In the genomic region with DNA sequence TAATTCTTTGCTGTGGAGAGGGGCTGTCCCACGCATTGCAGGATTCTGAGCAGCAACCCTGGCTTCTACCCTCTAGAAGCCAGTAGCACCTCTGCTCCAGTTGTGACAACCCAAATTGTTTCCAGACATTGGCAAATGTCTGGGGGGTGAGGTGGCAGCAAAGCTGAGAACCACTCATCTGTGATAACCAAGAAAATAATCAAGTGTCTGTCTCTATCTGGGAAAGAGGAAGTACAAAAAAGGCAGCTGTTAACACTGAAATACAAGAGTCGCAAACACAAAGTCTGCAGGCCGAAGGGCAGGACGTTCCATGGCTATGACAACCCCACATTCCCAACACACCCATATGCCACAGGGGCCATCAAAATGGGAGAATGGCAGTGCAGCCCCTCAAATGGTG, we compare ENCODE assay signal across 12 cellular contexts. TPM values are rescaled to one million over a fixed set of nuclear protein-coding genes. Genes with fewer than 3 reads are reported as not detected.
A peak's percentile ranks its signal among the peaks of the same experiment; 100 is the strongest.
DNase-seq lines count a peak whose midpoint lies in the region; ATAC-seq and TF ChIP-seq lines count a peak whose summit lies in the region.
"Had no signal": no experiment of that assay in that cellular context is flagged by ENCODE, and none has a peak within 500 bp of the region (broad histone marks: within the 10 kb centered on the region; RNA-seq: fewer than 3 reads in every experiment).

No MANE protein-coding gene starts in this region.

- H3K9ac ChIP-seq in mesenchymal stem cell (ENCODE audit: low read length) = peak overlapping the region; percentile 19

- 84% methylated on average over 4 of the region's 4 CpGs for WGBS in mesenchymal stem cell

- peaks cover 4% of the 10 kb centered on the region for H3K36me3 Mint-ChIP-seq in Caco-2 (ENCODE audit: insufficient read depth, unreplicated experiment)

- no peak overlapping the region for H2BK5ac ChIP-seq in mesenchymal stem cell (ENCODE audit: low read depth, low read length, poor library complexity, severe bottlenecking)

- H3K14ac ChIP-seq in mesenchymal stem cell (ENCODE audit: low read length in 2 of 2) = no peak overlapping the region

- H4K8ac ChIP-seq in mesenchymal stem cell (ENCODE audit: low read length) = no peak overlapping the region

- H3K27me3 Mint-ChIP-seq in Caco-2 (ENCODE audit: insufficient read depth, unreplicated experiment) = no peaks in the 10 kb centered on the region

- ATAC-seq in GM21529 (IDR thresholded peaks at IDR 0.05; ENCODE audit: unreplicated experiment) = peak; percentile 37
- ATAC-seq in GM18519 (IDR thresholded peaks at IDR 0.05; ENCODE audit: low FRiP score, unreplicated experiment) = no peak
- ATAC-seq: Panc1 had no signal

- H3K27ac ChIP-seq in mesenchymal stem cell (ENCODE audit: low read length, poor library complexity, severe bottlenecking) = no peak overlapping the region
- H3K27ac ChIP-seq: neutrophil had no signal

- BruUV-seq in Caco-2 (replicated peaks; lab: Mats Ljungman, UMichigan) = no TSS peak

- POLR2A ChIA-PET in Caco-2 (lab: Charles Lee) = no interaction called here

- no peak overlapping the region for H2BK120ac ChIP-seq in mesenchymal stem cell (ENCODE audit: low read depth, low read length)

- H3K23ac ChIP-seq in mesenchymal stem cell (ENCODE audit: low read length in 2 of 2) = no peak overlapping the region

- TF ChIP-seq CTCF in GM06990 (IDR thresholded peaks at IDR 0.05; ENCODE audit: insufficient read depth, low read length, poor library complexity, severe bottlenecking) (no peak), Caco-2 (IDR thresholded peaks at IDR 0.05; ENCODE audit: insufficient read depth in 1 of 2, low read depth in 1 of 2, low read length in 1 of 2, severe bottlenecking in 1 of 2, unreplicated experiment in 1 of 2) (no peak)

- CTCF ChIA-PET in Caco-2 (lab: Charles Lee) = no interaction called here

- no peak overlapping the region for H2AK5ac ChIP-seq in mesenchymal stem cell (ENCODE audit: low read length, severe bottlenecking)

- peaks cover 8% of the 10 kb centered on the region for H3K4me1 Mint-ChIP-seq in Caco-2 (ENCODE audit: low read depth, unreplicated experiment)

- no peak overlapping the region for H3K27ac Mint-ChIP-seq in Caco-2 (ENCODE audit: unreplicated experiment)
- H3K27ac Mint-ChIP-seq: activated T-helper 1 cell treated with anti-CD3 and anti-CD28 coated beads, Interleukin-12 subunit alpha, Interleukin-12 subunit beta, Interleukin-2, Interleukin-4 antibody, amounts not matched to agents 30 ng/mL and 10 ng/mL and 1 ng/mL, durations not matched to agents 14 hours and 24 hours and 36 hours had no signal

- H3K4me1 ChIP-seq in mesenchymal stem cell (ENCODE audit: control insufficient read depth, insufficient read depth, low read depth, low read length) = peaks cover 11% of the 10 kb centered on the region
- H3K4me1 ChIP-seq in Caco-2 = no peaks in the 10 kb centered on the region

- H3K9me3 Mint-ChIP-seq in Caco-2 (ENCODE audit: unreplicated experiment) = no peaks in the 10 kb centered on the region
- H3K9me3 Mint-ChIP-seq: activated T-helper 1 cell treated with anti-CD3 and anti-CD28 coated beads, Interleukin-12 subunit alpha, Interleukin-12 subunit beta, Interleukin-2, Interleukin-4 antibody, amounts not matched to agents 30 ng/mL and 10 ng/mL and 1 ng/mL, durations not matched to agents 14 hours and 24 hours and 36 hours had no signal

- no peak overlapping the region for H3K18ac ChIP-seq in mesenchymal stem cell (ENCODE audit: low read depth in 1 of 2, low read length in 2 of 2)

- H3K4me2 ChIP-seq in mesenchymal stem cell (ENCODE audit: low read length, poor library complexity, severe bottlenecking) = no peak overlapping the region

- DNase-seq in GM06990 (ENCODE audit: extremely low read depth, insufficient read length) = peak; percentile 43
- DNase-seq in NOMO-1 treated with DMSO at 0.1 percent for 48 hours (lab: John Stamatoyannopoulos, UW; ENCODE audit: unreplicated experiment) = peak; percentile 85
- no peak for DNase-seq in mesenchymal stem cell
- no peak for DNase-seq in ureter (ENCODE audit: low spot score)
- no peak for DNase-seq in NCI-H1694 treated with DMSO at 0.1 percent for 48 hours (lab: John Stamatoyannopoulos, UW)
- no peak for DNase-seq in Caco-2
- DNase-seq: stimulated activated CD8-positive, alpha-beta memory T cell treated with anti-CD3 and anti-CD28 coated beads, Interleukin-4, amount 100 ng/mL, for 48 hours had no signal

- H3K9me3 ChIP-seq in mesenchymal stem cell (ENCODE audit: control insufficient read depth, low read length) = no peaks in the 10 kb centered on the region
- no peaks in the 10 kb centered on the region for H3K9me3 ChIP-seq in Caco-2
- H3K9me3 ChIP-seq: neutrophil had no signal

- no peak overlapping the region for H2BK12ac ChIP-seq in mesenchymal stem cell (ENCODE audit: low read length in 2 of 2)

- no peaks in the 10 kb centered on the region for H3K79me1 ChIP-seq in mesenchymal stem cell (replicated peaks; ENCODE audit: low read length, poor library complexity, severe bottlenecking)

- H2AFZ ChIP-seq in mesenchymal stem cell (ENCODE audit: low read depth, low read length) = no peak overlapping the region

- no peak overlapping the region for H3K4me3 Mint-ChIP-seq in Caco-2 (ENCODE audit: unreplicated experiment)
- H3K4me3 Mint-ChIP-seq: activated T-helper 1 cell treated with anti-CD3 and anti-CD28 coated beads, Interleukin-12 subunit alpha, Interleukin-12 subunit beta, Interleukin-2, Interleukin-4 antibody, amounts not matched to agents 30 ng/mL and 10 ng/mL and 1 ng/mL, durations not matched to agents 14 hours and 24 hours and 36 hours had no signal

- intact Hi-C loops in Caco-2 (cut with micrococcal nuclease; ENCODE audit: unreplicated experiment) = no loop called here

- H4K91ac ChIP-seq in mesenchymal stem cell (ENCODE audit: low read length) = no peak overlapping the region

- H3K4me3 ChIP-seq in GM06990 (replicated peaks; ENCODE audit: low read depth, low read length) (no peak overlapping the region), mesenchymal stem cell (ENCODE audit: insufficient read depth in 1 of 2, low read depth in 1 of 2, low read length in 2 of 2) (peak overlapping the region in 1 of 2 experiments; percentile 36), Caco-2 (ENCODE audit: low read depth, low read length) (no peak overlapping the region)

- no peak overlapping the region for H2BK15ac ChIP-seq in mesenchymal stem cell (ENCODE audit: low read depth, poor library complexity, severe bottlenecking)

- H3K27me3 ChIP-seq in GM06990 (replicated peaks; ENCODE audit: control insufficient read depth, insufficient read depth, low read length) = no peaks in the 10 kb centered on the region
- no peaks in the 10 kb centered on the region for H3K27me3 ChIP-seq in mesenchymal stem cell (ENCODE audit: control insufficient read depth in 1 of 2, insufficient read depth in 1 of 2, low read length in 2 of 2)
- H3K27me3 ChIP-seq in Caco-2 (replicated peaks; ENCODE audit: control insufficient read depth, insufficient read depth, low read length) = no peaks in the 10 kb centered on the region
- H3K27me3 ChIP-seq: neutrophil had no signal

- H3K36me3 ChIP-seq in GM06990 (ENCODE audit: control insufficient read depth, insufficient read depth, low read length) (no peaks in the 10 kb centered on the region), mesenchymal stem cell (ENCODE audit: control insufficient read depth in 1 of 2, insufficient read depth in 2 of 2, low read depth in 1 of 2, low read length in 2 of 2) (no peaks in the 10 kb centered on the region), Caco-2 (ENCODE audit: control insufficient read depth, insufficient read depth, low read length) (no peaks in the 10 kb centered on the region)
- H3K36me3 ChIP-seq: neutrophil had no signal

- H3K4ac ChIP-seq in mesenchymal stem cell (ENCODE audit: low read depth in 1 of 2, low read length in 2 of 2) = no peak overlapping the region

RNA-seq across cellular contexts. Expression of a gene that starts 42.2 kb away (rescaled TPM):
- 15.8 TPM for polyA plus RNA-seq in mesenchymal stem cell (2013, experiment 1 of 2)
- 15.7 TPM for polyA plus RNA-seq in mesenchymal stem cell (2013, experiment 2 of 2)
- total RNA-seq in ureter = 29.4 TPM
- total RNA-seq in Caco-2 (2022) = 19.8 and 23.2 TPM in 2 replicates

Comparison
In these comparisons a context has a peak if more than half of its experiments do, and no peak if none do; other contexts are left out.
1. DNase-seq: peak in GM06990 (single experiment) and NOMO-1 treated with DMSO at 0.1 percent for 48 hours (single experiment); none in mesenchymal stem cell (single experiment), ureter (single experiment), NCI-H1694 treated with DMSO at 0.1 percent for 48 hours (single experiment) and Caco-2 (0 of 2).